1 cellular context compared by ENCODE assay signal in genomic region chr19:51439021-51439465, GRCh38.
TF ChIP-seq lines count a peak whose summit lies in the region.

No MANE protein-coding gene starts in this region.

TF ChIP-seq in liver, 16 proteins besides CTCF, POLR2A, EP300 and RAD21 (continued from another document):
- TF ChIP-seq, protein P1, sequence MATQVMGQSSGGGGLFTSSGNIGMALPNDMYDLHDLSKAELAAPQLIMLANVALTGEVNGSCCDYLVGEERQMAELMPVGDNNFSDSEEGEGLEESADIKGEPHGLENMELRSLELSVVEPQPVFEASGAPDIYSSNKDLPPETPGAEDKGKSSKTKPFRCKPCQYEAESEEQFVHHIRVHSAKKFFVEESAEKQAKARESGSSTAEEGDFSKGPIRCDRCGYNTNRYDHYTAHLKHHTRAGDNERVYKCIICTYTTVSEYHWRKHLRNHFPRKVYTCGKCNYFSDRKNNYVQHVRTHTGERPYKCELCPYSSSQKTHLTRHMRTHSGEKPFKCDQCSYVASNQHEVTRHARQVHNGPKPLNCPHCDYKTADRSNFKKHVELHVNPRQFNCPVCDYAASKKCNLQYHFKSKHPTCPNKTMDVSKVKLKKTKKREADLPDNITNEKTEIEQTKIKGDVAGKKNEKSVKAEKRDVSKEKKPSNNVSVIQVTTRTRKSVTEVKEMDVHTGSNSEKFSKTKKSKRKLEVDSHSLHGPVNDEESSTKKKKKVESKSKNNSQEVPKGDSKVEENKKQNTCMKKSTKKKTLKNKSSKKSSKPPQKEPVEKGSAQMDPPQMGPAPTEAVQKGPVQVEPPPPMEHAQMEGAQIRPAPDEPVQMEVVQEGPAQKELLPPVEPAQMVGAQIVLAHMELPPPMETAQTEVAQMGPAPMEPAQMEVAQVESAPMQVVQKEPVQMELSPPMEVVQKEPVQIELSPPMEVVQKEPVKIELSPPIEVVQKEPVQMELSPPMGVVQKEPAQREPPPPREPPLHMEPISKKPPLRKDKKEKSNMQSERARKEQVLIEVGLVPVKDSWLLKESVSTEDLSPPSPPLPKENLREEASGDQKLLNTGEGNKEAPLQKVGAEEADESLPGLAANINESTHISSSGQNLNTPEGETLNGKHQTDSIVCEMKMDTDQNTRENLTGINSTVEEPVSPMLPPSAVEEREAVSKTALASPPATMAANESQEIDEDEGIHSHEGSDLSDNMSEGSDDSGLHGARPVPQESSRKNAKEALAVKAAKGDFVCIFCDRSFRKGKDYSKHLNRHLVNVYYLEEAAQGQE (IDR thresholded peaks at IDR 0.05): peak; percentile 42
- TF ChIP-seq HNF4A (conservative IDR thresholded peaks at IDR 0.05): peak in 1 of 2 donors; percentile 20
